8 cellular contexts compared by ENCODE assay signal in genomic region chr10:124418726-124419501, GRCh38. TPM values are rescaled to one million over a fixed set of nuclear protein-coding genes. Genes with fewer than 3 reads are reported as not detected.
DNase-seq lines count a peak whose midpoint lies in the region; ATAC-seq and TF ChIP-seq lines count a peak whose summit lies in the region.

TSS of gene OAT (minus strand) at chr10:124418923. CDS start at chr10:124412171, 6,752 bp downstream.

- H3K79me2 ChIP-seq in Loucy (ENCODE audit: insufficient read depth, low read length) = peaks cover 32% of the 10 kb centered on the region

- H3K9ac ChIP-seq in Loucy (ENCODE audit: low read depth, low read length, poor library complexity, severe bottlenecking) = peak within 1 kb of the TSS; percentile 72

- H3K27ac Mint-ChIP-seq in naive thymus-derived CD8-positive, alpha-beta T cell = peak within 1 kb of the TSS in 9 of 10 donors; percentile 33 to 93 (median 88)
- peak within 1 kb of the TSS; percentile 83 for H3K27ac Mint-ChIP-seq in stimulated activated naive B cell treated with anti-CD40 and anti-IgM and Interleukin-4, amounts not matched to agents 10 μg/mL and 1 μg/mL and 100 μg/mL, for 72 hours

- H3K36me3 Mint-ChIP-seq in naive thymus-derived CD8-positive, alpha-beta T cell = no peaks in the 10 kb centered on the region
- no peaks in the 10 kb centered on the region for H3K36me3 Mint-ChIP-seq in stimulated activated naive B cell treated with anti-CD40 and anti-IgM and Interleukin-4, amounts not matched to agents 10 μg/mL and 1 μg/mL and 100 μg/mL, for 72 hours

- H3K36me3 ChIP-seq in Loucy (ENCODE audit: insufficient read depth, low read length) = no peaks in the 10 kb centered on the region

- H3K27me3 Mint-ChIP-seq in naive thymus-derived CD8-positive, alpha-beta T cell = peaks cover under 1 to 12% (median 7%) of the 10 kb centered on the region in 5 donors
- H3K27me3 Mint-ChIP-seq in stimulated activated naive B cell treated with anti-CD40 and anti-IgM and Interleukin-4, amounts not matched to agents 10 μg/mL and 1 μg/mL and 100 μg/mL, for 72 hours = peaks cover 15 to 25% of the 10 kb centered on the region in 2 donors

- peak within 1 kb of the TSS; percentile 77 to 92 (median 86) for H3K4me3 Mint-ChIP-seq in naive thymus-derived CD8-positive, alpha-beta T cell
- H3K4me3 Mint-ChIP-seq in stimulated activated naive B cell treated with anti-CD40 and anti-IgM and Interleukin-4, amounts not matched to agents 10 μg/mL and 1 μg/mL and 100 μg/mL, for 72 hours = peak within 1 kb of the TSS; percentile 82 to 85

- no peaks in the 10 kb centered on the region for H3K27me3 ChIP-seq in Loucy (ENCODE audit: insufficient read depth, low read length, poor library complexity, severe bottlenecking)

- peaks cover 19% of the 10 kb centered on the region for H4K20me1 ChIP-seq in Loucy (ENCODE audit: insufficient read depth, low read length, poor library complexity, severe bottlenecking)

- H3K9me2 ChIP-seq in Loucy (replicated peaks; ENCODE audit: low read depth, low read length) = no peaks in the 10 kb centered on the region

- peaks cover 9 to 38% (median 23%) of the 10 kb centered on the region in 4 donors for H3K4me1 Mint-ChIP-seq in naive thymus-derived CD8-positive, alpha-beta T cell
- peaks cover 3 to 6% of the 10 kb centered on the region in 2 donors for H3K4me1 Mint-ChIP-seq in stimulated activated naive B cell treated with anti-CD40 and anti-IgM and Interleukin-4, amounts not matched to agents 10 μg/mL and 1 μg/mL and 100 μg/mL, for 72 hours

- POLR2A ChIA-PET in naive thymus-derived CD8-positive, alpha-beta T cell (lab: Charles Lee) = interaction anchor here (0.6 to 1.7 kb wide), 4 partner anchors 15 to 46 kb away, joined by 3 to 5 read pairs (median 4); partner anchors contain the start of gene LHPP

- peak; percentile 93 to 97 for ATAC-seq in naive thymus-derived CD8-positive, alpha-beta T cell
- peak; percentile 97 for ATAC-seq in stimulated activated naive B cell treated with anti-CD40 and anti-IgM and Interleukin-4, amounts not matched to agents 10 μg/mL and 1 μg/mL and 100 μg/mL, for 72 hours (replicated peaks)

- TF ChIP-seq CTCF in Loucy (conservative IDR thresholded peaks at IDR 0.05; ENCODE audit: low read length) (no peak), fibroblast of mammary gland (conservative IDR thresholded peaks at IDR 0.05; ENCODE audit: control insufficient read depth, insufficient read depth, low read depth, low read length) (no peak)

- H3K9me3 Mint-ChIP-seq in naive thymus-derived CD8-positive, alpha-beta T cell = no peaks in the 10 kb centered on the region
- H3K9me3 Mint-ChIP-seq in stimulated activated naive B cell treated with anti-CD40 and anti-IgM and Interleukin-4, amounts not matched to agents 10 μg/mL and 1 μg/mL and 100 μg/mL, for 72 hours = no peaks in the 10 kb centered on the region

- H3F3A ChIP-seq in Loucy (ENCODE audit: low read depth) = no peaks in the 10 kb centered on the region

- peak within 1 kb of the TSS; percentile 90 for H3K4me2 ChIP-seq in Loucy (ENCODE audit: low read depth, low read length, poor library complexity, severe bottlenecking)

- no peaks in the 10 kb centered on the region for H3K9me3 ChIP-seq in Loucy (ENCODE audit: insufficient read depth, low read depth, low read length)

- H3K4me1 ChIP-seq in Loucy (ENCODE audit: insufficient read depth, low read length, poor library complexity, severe bottlenecking) = peaks cover 35% of the 10 kb centered on the region

- peak; percentile 96 for DNase-seq in EL
- peak; percentile 93 for DNase-seq in H4 (ENCODE audit: low spot score)
- peak; percentile 95 to 98 for DNase-seq in SHP77 (lab: John Stamatoyannopoulos, UW)
- peak; percentile 95 for DNase-seq in activated T-helper 9 cell treated with anti-CD3 and anti-CD28 coated beads, Interleukin-2, amount 50 U/mL, for 16 hours (ENCODE audit: low read depth)
- DNase-seq in fibroblast of mammary gland (ENCODE audit: low read depth) = peak; percentile 92
- peak; percentile 90 to 97 (median 95) for DNase-seq in naive thymus-derived CD8-positive, alpha-beta T cell
- peak; percentile 92 for DNase-seq in stimulated activated naive B cell treated with anti-CD40 and anti-IgM and Interleukin-4, amounts not matched to agents 10 μg/mL and 1 μg/mL and 100 μg/mL, for 72 hours

- H2AFZ ChIP-seq in Loucy (ENCODE audit: low read length) = peak within 1 kb of the TSS; percentile 99

- H3K4me3 ChIP-seq in Loucy (ENCODE audit: low read length, poor library complexity, severe bottlenecking) = peak within 1 kb of the TSS; percentile 92
- H3K4me3 ChIP-seq in fibroblast of mammary gland (ENCODE audit: control insufficient read depth, low read depth, low read length) = peak within 1 kb of the TSS; percentile 80

RNA-seq across cellular contexts. Expression of gene OAT, which starts in this region (rescaled TPM):
- total RNA-seq in H4 (2014; rRNA removed; shearing (Covaris generic)) = 198 and 200 TPM in 2 replicates
- 10 to 100 TPM; 47.1 to 47.2 TPM for total RNA-seq in naive thymus-derived CD8-positive, alpha-beta T cell
- 10 to 100 TPM; 67.9 to 91.5 (median 81.1) TPM for polyA plus RNA-seq in naive thymus-derived CD8-positive, alpha-beta T cell

Comparison
In these comparisons a context has a peak if more than half of its experiments do, and no peak if none do; other contexts are left out.
1. Peak in every context shown above with its lines: DNase-seq, ATAC-seq and H3K4me3 ChIP-seq.